Comparison of ENCODE assay signal across 13 cellular contexts in genomic region chr17:78802459-78802858, GRCh38.
"Had no signal": no experiment of that assay in that cellular context is flagged by ENCODE, and none has a peak within 500 bp of the region (broad histone marks: within the 10 kb centered on the region; RNA-seq: fewer than 3 reads in every experiment).

No MANE protein-coding gene starts in this region.

- ATAC-seq: psoas muscle had no signal

- H3K9me3 ChIP-seq: breast epithelium, psoas muscle, sigmoid colon, uterus had no signal

- H3K27ac Mint-ChIP-seq: activated naive CD8-positive, alpha-beta T cell had no signal

- H3K4me3 ChIP-seq: breast epithelium, lung, sigmoid colon, uterus had no signal

- H3K36me3 ChIP-seq: uterus had no signal

- DNase-seq: activated CD4-positive, alpha-beta T cell treated with anti-CD3 and anti-CD28 coated beads for 48 hours; hypothalamus; midbrain; nucleus accumbens; psoas muscle; sigmoid colon; stimulated activated CD4-positive, alpha-beta T cell treated with anti-CD3 and anti-CD28 coated beads, Interleukin-12 subunit alpha, Interleukin-12 subunit beta, amount 100 ng/mL, for 4 hours; stimulated activated CD4-positive, alpha-beta T cell treated with anti-CD3 and anti-CD28 coated beads, Interleukin-2, amount 100 ng/mL, for 48 hours; stimulated activated CD8-positive, alpha-beta memory T cell treated with anti-CD3 and anti-CD28 coated beads, Interleukin-4, amount 100 ng/mL, for 48 hours; uterus had no signal

- H3K4me1 ChIP-seq: breast epithelium, uterus had no signal

- H3K27ac ChIP-seq: psoas muscle, sigmoid colon, uterus had no signal

- H3K27me3 ChIP-seq: breast epithelium, sigmoid colon, uterus had no signal

- H3K4me3 Mint-ChIP-seq: activated naive CD8-positive, alpha-beta T cell had no signal

- H3K27me3 Mint-ChIP-seq: activated naive CD8-positive, alpha-beta T cell had no signal
